Comparison of ENCODE assay signal across 13 cellular contexts in the genomic region with DNA sequence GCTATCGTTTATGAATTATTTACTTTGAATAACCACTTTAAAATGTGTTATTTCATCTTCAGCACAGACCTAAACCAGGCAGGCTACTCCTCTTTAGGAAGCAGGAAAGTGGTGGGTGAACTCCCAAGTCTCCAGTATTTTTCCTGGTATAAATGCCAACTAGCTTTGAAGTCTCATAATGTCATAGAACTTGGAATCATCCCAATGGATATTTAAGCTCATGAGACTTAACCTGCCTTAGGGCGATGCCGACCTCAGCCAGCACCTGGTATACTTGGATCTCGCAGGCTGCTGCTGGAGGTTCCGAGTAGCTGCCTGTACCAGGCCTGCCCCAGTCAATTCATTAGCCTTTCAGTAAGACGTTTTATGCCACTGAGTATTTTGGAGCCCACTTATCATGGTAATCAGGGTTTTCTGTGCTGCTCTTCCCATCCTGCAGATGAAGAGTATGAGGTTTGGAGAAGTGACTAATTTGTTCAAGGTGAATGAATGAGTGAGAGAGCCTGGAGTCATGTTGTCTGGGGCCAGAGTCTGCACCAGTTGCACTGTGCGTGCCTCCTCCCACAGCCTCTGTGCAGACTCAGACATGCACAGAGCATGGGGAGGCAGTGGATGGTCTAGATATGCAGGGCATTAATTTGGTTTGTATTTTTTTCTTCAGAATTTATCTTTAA. TPM values are rescaled to one million over a fixed set of nuclear protein-coding genes. Genes with fewer than 3 reads are reported as not detected.
A peak's percentile ranks its signal among the peaks of the same experiment; 100 is the strongest.
DNase-seq lines count a peak whose midpoint lies in the region; ATAC-seq lines count a peak whose summit lies in the region.
"Had no signal": no experiment of that assay in that cellular context is flagged by ENCODE, and none has a peak within 500 bp of the region (broad histone marks: within the 10 kb centered on the region; RNA-seq: fewer than 3 reads in every experiment).

No MANE protein-coding gene starts in this region.

- H3K4me3 ChIP-seq in ectodermal cell (ENCODE audit: insufficient read depth, low read depth, low read length) (no peak overlapping the region), rectal smooth muscle tissue (ENCODE audit: low read length) (no peak overlapping the region)
- H3K4me3 ChIP-seq: thoracic aorta had no signal

- peaks cover 7% of the 10 kb centered on the region for H3K36me3 Mint-ChIP-seq in T-helper 2 cell treated with Interferon-gamma antibody and Interleukin-4, amounts not matched to agents 5 μg/mL and 100 μg/mL, for 36 hours (ENCODE audit: low read depth)

- no peak for DNase-seq in T-helper 2 cell treated with Interferon-gamma antibody and Interleukin-4, amounts not matched to agents 5 μg/mL and 100 μg/mL, for 36 hours (ENCODE audit: low spot score)
- DNase-seq in DMS153 (lab: John Stamatoyannopoulos, UW) = no peak
- DNase-seq: activated T-cell treated with anti-CD3 and anti-CD28 coated beads, Interleukin-2, amount 50 U/mL, for 72 hours; H7 had no signal

- no peak overlapping the region for H3K4me3 Mint-ChIP-seq in T-helper 2 cell treated with Interferon-gamma antibody and Interleukin-4, amounts not matched to agents 5 μg/mL and 100 μg/mL, for 36 hours
- H3K4me3 Mint-ChIP-seq: activated T-cell treated with anti-CD3 and anti-CD28 coated beads, Interleukin-2, amount 50 U/mL, for 72 hours had no signal

- peaks cover 18% of the 10 kb centered on the region for H3K4me1 ChIP-seq in ectodermal cell (ENCODE audit: control insufficient read depth, insufficient read depth, low read length)
- peaks cover 59% of the 10 kb centered on the region for H3K4me1 ChIP-seq in rectal smooth muscle tissue (ENCODE audit: control insufficient read depth, insufficient read depth, low read length)

- WGBS in ectodermal cell, 2 experiments = 88 to 95% methylated on average over 6 to 7 of the region's 7 CpGs

- peak overlapping the region; percentile 94 for H3K27ac ChIP-seq in ectodermal cell (ENCODE audit: insufficient read depth, low read depth, low read length, poor library complexity, severe bottlenecking)
- H3K27ac ChIP-seq in rectal smooth muscle tissue (ENCODE audit: low read depth, low read length) = peak overlapping the region; percentile 79
- H3K27ac ChIP-seq: brain microvascular endothelial cell, thoracic aorta, VCaP had no signal

- no peaks in the 10 kb centered on the region for H3K27me3 ChIP-seq in ectodermal cell (ENCODE audit: control insufficient read depth, insufficient read depth, low read length, poor library complexity, severe bottlenecking)
- no peaks in the 10 kb centered on the region for H3K27me3 ChIP-seq in rectal smooth muscle tissue (ENCODE audit: control insufficient read depth, insufficient read depth, low read length)
- H3K27me3 ChIP-seq: brain microvascular endothelial cell had no signal

- H3K36me3 ChIP-seq in ectodermal cell (ENCODE audit: control insufficient read depth, insufficient read depth, low read length) = no peaks in the 10 kb centered on the region
- H3K36me3 ChIP-seq in rectal smooth muscle tissue (ENCODE audit: control insufficient read depth, insufficient read depth, low read length) = peaks cover 3% of the 10 kb centered on the region
- H3K36me3 ChIP-seq: brain microvascular endothelial cell, thoracic aorta had no signal

- no peak overlapping the region for H3K27ac Mint-ChIP-seq in T-helper 2 cell treated with Interferon-gamma antibody and Interleukin-4, amounts not matched to agents 5 μg/mL and 100 μg/mL, for 36 hours
- H3K27ac Mint-ChIP-seq: activated T-cell treated with anti-CD3 and anti-CD28 coated beads, Interleukin-2, amount 50 U/mL, for 72 hours had no signal

- no peaks in the 10 kb centered on the region for H3K9me3 Mint-ChIP-seq in T-helper 2 cell treated with Interferon-gamma antibody and Interleukin-4, amounts not matched to agents 5 μg/mL and 100 μg/mL, for 36 hours
- H3K9me3 Mint-ChIP-seq: activated T-cell treated with anti-CD3 and anti-CD28 coated beads, Interleukin-2, amount 50 U/mL, for 72 hours had no signal

- no peaks in the 10 kb centered on the region for H3K27me3 Mint-ChIP-seq in T-helper 2 cell treated with Interferon-gamma antibody and Interleukin-4, amounts not matched to agents 5 μg/mL and 100 μg/mL, for 36 hours (ENCODE audit: low read depth)

- peak; percentile 29 for ATAC-seq in GM21390 (IDR thresholded peaks at IDR 0.05; ENCODE audit: unreplicated experiment)
- ATAC-seq in HG03354 (IDR thresholded peaks at IDR 0.05; ENCODE audit: poor library complexity, severe bottlenecking, unreplicated experiment) = peak; percentile 32
- ATAC-seq in HG03196 (IDR thresholded peaks at IDR 0.05; ENCODE audit: unreplicated experiment) = no peak
- ATAC-seq: activated T-cell treated with anti-CD3 and anti-CD28 coated beads, Interleukin-2, amount 50 U/mL, for 72 hours; Panc1 had no signal

- H3K4me1 Mint-ChIP-seq in T-helper 2 cell treated with Interferon-gamma antibody and Interleukin-4, amounts not matched to agents 5 μg/mL and 100 μg/mL, for 36 hours (ENCODE audit: low read depth) = peaks cover 10% of the 10 kb centered on the region

- H3K9me3 ChIP-seq in ectodermal cell (ENCODE audit: control insufficient read depth, low read length) = no peaks in the 10 kb centered on the region
- H3K9me3 ChIP-seq: thoracic aorta had no signal

- H3K9ac ChIP-seq in rectal smooth muscle tissue (ENCODE audit: low read length) = no peak overlapping the region

RNA-seq across cellular contexts. Expression of a gene that starts 34.9 kb away (rescaled TPM):
- polyA plus RNA-seq in ectodermal cell (2013, experiment 1 of 4) = 8.6 TPM
- polyA plus RNA-seq in ectodermal cell (2013, experiment 2 of 4) = 9.2 TPM
- 7.6 TPM for polyA plus RNA-seq in ectodermal cell (2013, experiment 3 of 4)
- polyA plus RNA-seq in ectodermal cell (2013, experiment 4 of 4) = 7.9 TPM
